Comparison of ENCODE assay signal across 17 cellular contexts in genomic region chr22:29231971-29232959, GRCh38. TPM values are rescaled to one million over a fixed set of nuclear protein-coding genes. Genes with fewer than 3 reads are reported as not detected.
DNase-seq lines count a peak whose midpoint lies in the region; ATAC-seq, FAIRE-seq and TF ChIP-seq lines count a peak whose summit lies in the region.
"Had no signal": no experiment of that assay in that cellular context is flagged by ENCODE, and none has a peak within 500 bp of the region (broad histone marks: within the 10 kb centered on the region; RNA-seq: fewer than 3 reads in every experiment).

No MANE protein-coding gene starts in this region.

- no peak overlapping the region for H3K4me2 ChIP-seq in DND-41 (ENCODE audit: insufficient read depth, low read length)

- H3K27me3 ChIP-seq in DND-41 (ENCODE audit: insufficient read depth, low read length, poor library complexity) (no peaks in the 10 kb centered on the region), adrenal gland (no peaks in the 10 kb centered on the region), pancreas (no peaks in the 10 kb centered on the region)
- H3K27me3 ChIP-seq: cardiac muscle cell, tibial nerve had no signal

- no peak for TF ChIP-seq POLR2A in adrenal gland (IDR thresholded peaks at IDR 0.05)

- peak; percentile 24; the same call in 1 of the 3 replicates for ATAC-seq in DND-41 (ENCODE audit: insufficient read depth, low read depth)
- ATAC-seq in left cardiac atrium, result peak; percentile 75 to 79
- ATAC-seq in pancreas, result peak; percentile 93 to 96 (median 94)
- ATAC-seq in HG03565 (IDR thresholded peaks at IDR 0.05; ENCODE audit: unreplicated experiment), result no peak

- no peak overlapping the region for H3K9ac ChIP-seq in DND-41 (ENCODE audit: low read depth, low read length)

- intact Hi-C loops in adrenal gland (cut with DNase I) (no loop called here), left cardiac atrium (cut with DNase I) (no loop called here), pancreas (cut with DNase I) (no loop called here)

- no peaks in the 10 kb centered on the region for H4K20me1 ChIP-seq in DND-41 (ENCODE audit: insufficient read depth, low read length)

- H3K4me1 ChIP-seq in DND-41 (ENCODE audit: insufficient read depth, low read length), result no peaks in the 10 kb centered on the region
- H3K4me1 ChIP-seq in adrenal gland (replicated peaks in 1 of 2), result peaks cover 17 to 18% of the 10 kb centered on the region in 2 donors
- H3K4me1 ChIP-seq in pancreas, result peaks cover 6 to 14% (median 10%) of the 10 kb centered on the region in 3 donors

- no peaks in the 10 kb centered on the region for H3K9me3 ChIP-seq in DND-41 (ENCODE audit: insufficient read depth, low read length, severe bottlenecking)
- no peaks in the 10 kb centered on the region for H3K9me3 ChIP-seq in adrenal gland (replicated peaks in 1 of 3)
- H3K9me3 ChIP-seq in pancreas, result no peaks in the 10 kb centered on the region

- no peak overlapping the region for H2AFZ ChIP-seq in DND-41 (ENCODE audit: low read depth, low read length)

- no peaks in the 10 kb centered on the region for H3K79me2 ChIP-seq in DND-41 (ENCODE audit: insufficient read depth, low read length)

- no peak for FAIRE-seq in pancreas (lab: Jason Lieb, UNC)
- FAIRE-seq: endometrium had no signal

- DNase-seq in DND-41, result no peak
- DNase-seq in adrenal gland, result peak; percentile 81 to 96 (median 94)
- DNase-seq in left cardiac atrium, result peak; percentile 54
- peak; percentile 81 to 95 (median 88) for DNase-seq in pancreas
- no peak for DNase-seq in OCI-M1 (lab: John Stamatoyannopoulos, UW)
- DNase-seq in stimulated activated CD4-positive, alpha-beta T cell treated with anti-CD3 and anti-CD28 coated beads, Interleukin-12 subunit alpha, Interleukin-12 subunit beta, amount 100 ng/mL, for 4 hours, result no peak
- no peak for DNase-seq in mucosa of gallbladder (ENCODE audit: low spot score)
- DNase-seq: activated CD4-positive, CD25-positive, alpha-beta regulatory T cell; activated naive CD4-positive, alpha-beta T cell treated with anti-CD3 and anti-CD28 coated beads for 36 hours; MV-4-11; stimulated activated CD4-positive, alpha-beta T cell treated with anti-CD3 and anti-CD28 coated beads, Interleukin-1b, Interleukin-23, amount 100 ng/mL, for 48 hours had no signal

- H3K36me3 ChIP-seq in DND-41 (ENCODE audit: insufficient read depth, low read length), result peaks cover 22% of the 10 kb centered on the region
- H3K36me3 ChIP-seq in adrenal gland (replicated peaks in 1 of 2), result no peaks in the 10 kb centered on the region
- H3K36me3 ChIP-seq in pancreas, result no peaks in the 10 kb centered on the region
- H3K36me3 ChIP-seq: cardiac muscle cell, tibial nerve had no signal

- WGBS in adrenal gland, 4 donors, result 34 to 44% (median 37%) methylated on average over 8 to 22 of the region's 22 CpGs
- 31 to 33% methylated on average over 22 of the region's 22 CpGs for WGBS in pancreas, 2 donors

- peak overlapping the region; percentile 22; the same call in 1 of the 2 replicates for H3K27ac ChIP-seq in DND-41 (ENCODE audit: low read length)
- H3K27ac ChIP-seq in adrenal gland, result peak overlapping the region; percentile 39 to 92 (median 61)
- H3K27ac ChIP-seq in pancreas, result peak overlapping the region in 3 of 4 donors; percentile 42 to 66 (median 57)
- H3K27ac ChIP-seq: cardiac muscle cell, RWPE1, tibial nerve had no signal

- TF ChIP-seq CTCF in DND-41 (IDR thresholded peaks at IDR 0.05; ENCODE audit: borderline replicate concordance, extremely low read depth, low read length, poor library complexity, severe bottlenecking), result no peak
- no peak for TF ChIP-seq CTCF in adrenal gland (IDR thresholded peaks at IDR 0.05)
- TF ChIP-seq CTCF in pancreas (IDR thresholded peaks at IDR 0.05), result no peak

- no peak overlapping the region for H3K4me3 ChIP-seq in DND-41 (ENCODE audit: low read depth in 1 of 2, low read length in 2 of 2)
- no peak overlapping the region for H3K4me3 ChIP-seq in adrenal gland
- H3K4me3 ChIP-seq in pancreas, result no peak overlapping the region
- H3K4me3 ChIP-seq: cardiac muscle cell, tibial nerve had no signal

RNA-seq across cellular contexts. Expression of gene EMID1, which starts 26.6 kb away (rescaled TPM):
- 10 to 100 TPM; 12.7 to 70.9 (median 43.6) TPM for total RNA-seq in adrenal gland
- polyA plus RNA-seq in adrenal gland, result 10 to 100 TPM in 2 of 3 donors, 1 to 10 TPM in 1; 2.5 to 36.9 (median 35.2) TPM
- 1 to 10 TPM in 1 of 2 donors, under 1 TPM in 1; 0.52 to 1.8 TPM for total RNA-seq in left cardiac atrium
- total RNA-seq in pancreas, result 10 to 100 TPM in 2 of 6 donors, 1 to 10 TPM in 4; 6.2 to 10.6 (median 8.3) TPM
- polyA plus RNA-seq in pancreas, result 10 to 100 TPM; 11.7 to 16.8 TPM
- 7.0 TPM for total RNA-seq in mucosa of gallbladder
- total RNA-seq: activated naive CD4-positive, alpha-beta T cell treated with anti-CD3 and anti-CD28 coated beads for 36 hours; pulmonary artery endothelial cell had no signal

RNA-seq across cellular contexts. Expression of gene RHBDD3, which starts 35.5 kb away (rescaled TPM):
- total RNA-seq in adrenal gland (100 to 1,000 TPM in 1 of 8 donors, 10 to 100 TPM in 7; 27.4 to 103 (median 42.6) TPM), left cardiac atrium (10 to 100 TPM; 15.6 to 19.0 TPM), pancreas (10 to 100 TPM in 2 of 6 donors, 1 to 10 TPM in 4; 5.4 to 13.2 (median 9.0) TPM), mucosa of gallbladder (24.0 TPM)
- polyA plus RNA-seq in adrenal gland (10 to 100 TPM; 12.2 to 76.3 (median 48.2) TPM), pancreas (10 to 100 TPM; 36.2 to 38.2 TPM)

RNA-seq across cellular contexts. Expression of gene EWSR1, which starts 35.8 kb away (rescaled TPM):
- total RNA-seq in adrenal gland (100 to 1,000 TPM; 152 to 302 (median 197) TPM), left cardiac atrium (100 to 1,000 TPM; 109 to 175 TPM), pancreas (100 to 1,000 TPM in 3 of 6 donors, 10 to 100 TPM in 3; 49.2 to 104 (median 87.5) TPM), mucosa of gallbladder (160 TPM)
- polyA plus RNA-seq in adrenal gland (100 to 1,000 TPM; 269 to 351 (median 278) TPM), pancreas (100 to 1,000 TPM; 136 to 257 TPM)

Comparison
In these comparisons a context has a peak if more than half of its experiments do, and no peak if none do; other contexts are left out.
1. DNase-seq: peak in adrenal gland (7 of 7), left cardiac atrium (single experiment) and pancreas (6 of 6); none in DND-41 (single experiment), OCI-M1 (single experiment), stimulated activated CD4-positive, alpha-beta T cell treated with anti-CD3 and anti-CD28 coated beads, Interleukin-12 subunit alpha, Interleukin-12 subunit beta, amount 100 ng/mL, for 4 hours (single experiment) and mucosa of gallbladder (single experiment).
2. Peak in every context shown above with its lines, with median percentiles within 50 percentile points of each other: H3K27ac ChIP-seq.